In genomic region chr4:41214158-41215146, GRCh38 we compare ENCODE assay signal across 8 cellular contexts. TPM values are rescaled to one million over a fixed set of nuclear protein-coding genes. Genes with fewer than 3 reads are reported as not detected.
DNase-seq lines count a peak whose midpoint lies in the region; ATAC-seq, FAIRE-seq and TF ChIP-seq lines count a peak whose summit lies in the region.

Gene APBB2 (minus strand): TSS chr4:41214542. CDS start chr4:41033254, 181,288 bp downstream.

- peaks cover 0 to 68% (median 38%) of the 10 kb centered on the region in 9 donors for H3K4me1 ChIP-seq in heart right ventricle
- H3K4me1 ChIP-seq in parathyroid adenoma: peaks cover 7% of the 10 kb centered on the region

- peak; percentile 94 for TF ChIP-seq CTCF in LNCaP clone FGC (IDR thresholded peaks at IDR 0.05; ENCODE audit: control insufficient read depth, extremely low read depth, insufficient read depth)
- peak; percentile 84 to 96 (median 94) for TF ChIP-seq CTCF in heart right ventricle (IDR thresholded peaks at IDR 0.05)
- TF ChIP-seq CTCF in parathyroid adenoma (IDR thresholded peaks at IDR 0.05): peak; percentile 54

- H3K4me2 ChIP-seq in parathyroid adenoma (ENCODE audit: low read length): peak within 1 kb of the TSS; percentile 84

- H3K27ac ChIP-seq in heart right ventricle (peak within 1 kb of the TSS; percentile 81 to 96 (median 88)), parathyroid adenoma (peak within 1 kb of the TSS; percentile 63)

- TF ChIP-seq POLR2A in H54 (IDR thresholded peaks at IDR 0.05; ENCODE audit: low read depth, low read length): peak; percentile 69

- H3K27me3 ChIP-seq in heart right ventricle: peaks cover 0 to 53% (median 0%) of the 10 kb centered on the region in 7 donors
- H3K27me3 ChIP-seq in parathyroid adenoma (ENCODE audit: control insufficient read depth, insufficient read depth, low read length): no peaks in the 10 kb centered on the region

- H3K4me3 ChIP-seq in GM08714 (ENCODE audit: low read length) (peak within 1 kb of the TSS; percentile 68), LNCaP clone FGC (ENCODE audit: low read depth, low read length) (peak within 1 kb of the TSS; percentile 76), heart right ventricle (peak within 1 kb of the TSS; percentile 64 to 98 (median 92)), parathyroid adenoma (ENCODE audit: low read depth, low read length) (peak within 1 kb of the TSS; percentile 78)

- H3K79me2 ChIP-seq in parathyroid adenoma: peaks cover 5% of the 10 kb centered on the region

- 2 to 3% methylated on average over 64 to 75 of the region's 75 CpGs for WGBS in heart right ventricle, 2 donors

- intact Hi-C loops in heart right ventricle (cut with DNase I): loop anchor here (1.0 to 10.0 kb wide), 17 partner anchors 72 to 480 kb away; no protein-coding TSS in a partner anchor

- H3K9ac ChIP-seq in parathyroid adenoma: no peak within 1 kb of the TSS

- peak within 1 kb of the TSS; percentile 99 for H2AFZ ChIP-seq in parathyroid adenoma

- DNase-seq in H54 (ENCODE audit: insufficient read length, low spot score) (peak; percentile 77), LNCaP clone FGC (ENCODE audit: low read depth) (peak; percentile 93), RPMI8226 (peak; percentile 90), amygdala (lab: John Stamatoyannopoulos, UW) (peak; percentile 56 to 97 (median 90)), heart right ventricle (peak; percentile 95 to 96), KG1 (lab: John Stamatoyannopoulos, UW) (no peak)

- peak; percentile 93 to 96 (median 94) for ATAC-seq in heart right ventricle

- FAIRE-seq in H54 (lab: Jason Lieb, UNC): no peak

- H3K36me3 ChIP-seq in heart right ventricle: no peaks in the 10 kb centered on the region
- H3K36me3 ChIP-seq in parathyroid adenoma (ENCODE audit: control insufficient read depth, insufficient read depth, low read length): no peaks in the 10 kb centered on the region

- H3K9me3 ChIP-seq in heart right ventricle: peaks cover 0 to under 1% (median 0%) of the 10 kb centered on the region in 11 donors
- H3K9me3 ChIP-seq in parathyroid adenoma (ENCODE audit: control insufficient read depth, low read length): no peaks in the 10 kb centered on the region

RNA-seq across cellular contexts. Expression of gene APBB2, which starts in this region (rescaled TPM):
- 10 to 100 TPM; 22.3 to 35.4 (median 27.8) TPM for total RNA-seq in heart right ventricle
- polyA plus RNA-seq in heart right ventricle: 10 to 100 TPM in 1 of 2 donors, 1 to 10 TPM in 1; 5.2 to 12.0 TPM
